Comparison of ENCODE assay signal across 9 cellular contexts in the genomic region with DNA sequence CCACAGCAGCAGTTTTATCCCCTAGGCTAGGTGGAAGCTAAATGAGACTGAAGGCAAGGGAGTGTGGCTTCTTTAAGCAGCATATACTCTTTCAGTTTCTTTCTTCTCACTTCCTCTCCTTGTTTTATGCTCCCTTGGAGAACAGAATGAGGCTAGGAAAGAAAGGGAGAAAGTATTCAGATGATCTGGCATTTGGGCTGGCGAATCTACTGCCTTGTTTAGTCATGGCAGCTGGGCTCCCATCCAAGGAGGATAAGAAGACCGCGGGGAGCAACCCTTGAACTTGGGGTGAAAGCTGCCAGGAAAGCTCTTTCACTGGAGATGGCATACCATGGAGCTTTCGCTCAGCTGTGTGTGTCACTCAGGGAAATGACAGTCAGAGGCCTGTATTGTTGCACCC.
DNase-seq lines count a peak whose midpoint lies in the region; ATAC-seq and TF ChIP-seq lines count a peak whose summit lies in the region.
"Had no signal": no experiment of that assay in that cellular context is flagged by ENCODE, and none has a peak within 500 bp of the region (broad histone marks: within the 10 kb centered on the region; RNA-seq: fewer than 3 reads in every experiment).

No MANE protein-coding gene starts in this region.

- no peaks in the 10 kb centered on the region for H3K27me3 ChIP-seq in BLaER1
- no peaks in the 10 kb centered on the region for H3K27me3 ChIP-seq in MG63
- H3K27me3 ChIP-seq in tibial artery: no peaks in the 10 kb centered on the region
- H3K27me3 ChIP-seq: gastrocnemius medialis had no signal

- intact Hi-C loops in tibial artery (cut with DNase I; ENCODE audit: low total_unique reads): no loop called here

- no peaks in the 10 kb centered on the region for H3K36me3 ChIP-seq in BLaER1
- H3K36me3 ChIP-seq in MG63: no peaks in the 10 kb centered on the region
- H3K36me3 ChIP-seq in tibial artery: no peaks in the 10 kb centered on the region
- H3K36me3 ChIP-seq: gastrocnemius medialis had no signal

- H3K4me1 ChIP-seq in BLaER1: peaks cover 6% of the 10 kb centered on the region; the same call in 1 of the 2 replicates
- peaks cover 0 to 34% (median 3%) of the 10 kb centered on the region in 4 donors for H3K4me1 ChIP-seq in tibial artery

- H3K9me3 ChIP-seq in BLaER1: no peaks in the 10 kb centered on the region
- H3K9me3 ChIP-seq in MG63: no peaks in the 10 kb centered on the region
- H3K9me3 ChIP-seq in tibial artery: no peaks in the 10 kb centered on the region
- H3K9me3 ChIP-seq: gastrocnemius medialis had no signal

- peak; percentile 70 for ATAC-seq in GM21528 (IDR thresholded peaks at IDR 0.05; ENCODE audit: low FRiP score, unreplicated experiment)
- ATAC-seq in HG03439 (IDR thresholded peaks at IDR 0.05; ENCODE audit: unreplicated experiment): no peak

- H3K4me3 ChIP-seq in BLaER1 (no peak overlapping the region), MG63 (no peak overlapping the region), fibroblast of villous mesenchyme (ENCODE audit: low read depth, low read length) (no peak overlapping the region), tibial artery (no peak overlapping the region)

- no peak overlapping the region for H3K27ac ChIP-seq in BLaER1
- H3K27ac ChIP-seq in tibial artery: no peak overlapping the region

- peak; percentile 90 for DNase-seq in MG63
- peak; percentile 10 for DNase-seq in fibroblast of villous mesenchyme (ENCODE audit: low read depth)
- DNase-seq in stimulated activated CD4-positive, alpha-beta T cell treated with anti-CD3 and anti-CD28 coated beads, Interleukin-1b, Interleukin-23, amount 100 ng/mL, for 48 hours: no peak
- DNase-seq in activated T-cell treated with anti-CD3 and anti-CD28 coated beads for 4 hours: no peak
- DNase-seq in tibial artery: no peak

- no peak for TF ChIP-seq CTCF in fibroblast of villous mesenchyme (IDR thresholded peaks at IDR 0.05; ENCODE audit: insufficient read depth, low read depth, low read length)
- no peak for TF ChIP-seq CTCF in tibial artery (IDR thresholded peaks at IDR 0.05)

- no peak overlapping the region for H3K9ac ChIP-seq in BLaER1

- 0 out of 2 replicates have a peak overlapping the region, but pooled peaks have one; percentile 7 for H3K4me2 ChIP-seq in BLaER1

- no peaks in the 10 kb centered on the region for H4K20me1 ChIP-seq in BLaER1

Comparison
In these comparisons a context has a peak if more than half of its experiments do, and no peak if none do; other contexts are left out.
1. DNase-seq: peak in MG63 (single experiment) and fibroblast of villous mesenchyme (single experiment); none in stimulated activated CD4-positive, alpha-beta T cell treated with anti-CD3 and anti-CD28 coated beads, Interleukin-1b, Interleukin-23, amount 100 ng/mL, for 48 hours (single experiment), activated T-cell treated with anti-CD3 and anti-CD28 coated beads for 4 hours (single experiment) and tibial artery (0 of 2).